ENCODE assay signal across 1 cellular context in genomic region chr14:74085047-74085637, GRCh38.
A peak's percentile ranks its signal among the peaks of the same experiment; 100 is the strongest.
TF ChIP-seq lines count a peak whose summit lies in the region.

No MANE protein-coding gene starts in this region.

TF ChIP-seq in HepG2, 621 proteins besides CTCF, POLR2A, EP300 and RAD21 (continued from another document and continues in another):
- TF ChIP-seq TFAP4 (IDR thresholded peaks at IDR 0.05; ENCODE audit: borderline replicate concordance, low read depth), result no peak
- TF ChIP-seq IKZF4 (CRISPR knock-in tag; IDR thresholded peaks at IDR 0.05; ENCODE audit: borderline replicate concordance, low read depth, not compliant biosample characterization), result no peak
- no peak for TF ChIP-seq RXRB (CRISPR knock-in tag; IDR thresholded peaks at IDR 0.05; ENCODE audit: borderline replicate concordance)
- 0 out of 2 replicates have a peak, but pooled peaks have one; percentile 11 for TF ChIP-seq NFATC3 (CRISPR knock-in tag; IDR thresholded peaks at IDR 0.05)
- TF ChIP-seq CBX1 (IDR thresholded peaks at IDR 0.05; ENCODE audit: low read depth), result no peak
- TF ChIP-seq PHB2 (IDR thresholded peaks at IDR 0.05; ENCODE audit: partially characterized antibody), result no peak
- TF ChIP-seq SMAD1 (CRISPR knock-in tag; IDR thresholded peaks at IDR 0.05; ENCODE audit: borderline replicate concordance, low read depth), result no peak
- TF ChIP-seq, protein P1, sequence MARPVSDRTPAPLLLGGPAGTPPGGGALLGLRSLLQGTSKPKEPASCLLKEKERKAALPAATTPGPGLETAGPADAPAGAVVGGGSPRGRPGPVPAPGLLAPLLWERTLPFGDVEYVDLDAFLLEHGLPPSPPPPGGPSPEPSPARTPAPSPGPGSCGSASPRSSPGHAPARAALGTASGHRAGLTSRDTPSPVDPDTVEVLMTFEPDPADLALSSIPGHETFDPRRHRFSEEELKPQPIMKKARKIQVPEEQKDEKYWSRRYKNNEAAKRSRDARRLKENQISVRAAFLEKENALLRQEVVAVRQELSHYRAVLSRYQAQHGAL (CRISPR knock-in tag; IDR thresholded peaks at IDR 0.05; ENCODE audit: not compliant biosample characterization), result peak; percentile 13
- TF ChIP-seq HOXA5 (CRISPR knock-in tag; IDR thresholded peaks at IDR 0.05), result 0 out of 2 replicates have a peak, but pooled peaks have one; percentile 41
- no peak for TF ChIP-seq ZBTB40 (IDR thresholded peaks at IDR 0.05)
- TF ChIP-seq ZBTB40 (CRISPR knock-in tag; IDR thresholded peaks at IDR 0.05), result no peak
- TF ChIP-seq ZNF263 (CRISPR knock-in tag; IDR thresholded peaks at IDR 0.05), result no peak
- TF ChIP-seq HDAC1 (CRISPR knock-in tag; IDR thresholded peaks at IDR 0.05), result peak; percentile 2; the same call in 1 of the 2 replicates
- TF ChIP-seq ZNF777 (CRISPR knock-in tag; IDR thresholded peaks at IDR 0.05), result 0 out of 2 replicates have a peak, but pooled peaks have one; percentile 1
- TF ChIP-seq ZNF891 (CRISPR knock-in tag; IDR thresholded peaks at IDR 0.05), result no peak
- TF ChIP-seq ZNF704 (CRISPR knock-in tag; IDR thresholded peaks at IDR 0.05; ENCODE audit: borderline replicate concordance), result no peak
- TF ChIP-seq, protein P2, sequence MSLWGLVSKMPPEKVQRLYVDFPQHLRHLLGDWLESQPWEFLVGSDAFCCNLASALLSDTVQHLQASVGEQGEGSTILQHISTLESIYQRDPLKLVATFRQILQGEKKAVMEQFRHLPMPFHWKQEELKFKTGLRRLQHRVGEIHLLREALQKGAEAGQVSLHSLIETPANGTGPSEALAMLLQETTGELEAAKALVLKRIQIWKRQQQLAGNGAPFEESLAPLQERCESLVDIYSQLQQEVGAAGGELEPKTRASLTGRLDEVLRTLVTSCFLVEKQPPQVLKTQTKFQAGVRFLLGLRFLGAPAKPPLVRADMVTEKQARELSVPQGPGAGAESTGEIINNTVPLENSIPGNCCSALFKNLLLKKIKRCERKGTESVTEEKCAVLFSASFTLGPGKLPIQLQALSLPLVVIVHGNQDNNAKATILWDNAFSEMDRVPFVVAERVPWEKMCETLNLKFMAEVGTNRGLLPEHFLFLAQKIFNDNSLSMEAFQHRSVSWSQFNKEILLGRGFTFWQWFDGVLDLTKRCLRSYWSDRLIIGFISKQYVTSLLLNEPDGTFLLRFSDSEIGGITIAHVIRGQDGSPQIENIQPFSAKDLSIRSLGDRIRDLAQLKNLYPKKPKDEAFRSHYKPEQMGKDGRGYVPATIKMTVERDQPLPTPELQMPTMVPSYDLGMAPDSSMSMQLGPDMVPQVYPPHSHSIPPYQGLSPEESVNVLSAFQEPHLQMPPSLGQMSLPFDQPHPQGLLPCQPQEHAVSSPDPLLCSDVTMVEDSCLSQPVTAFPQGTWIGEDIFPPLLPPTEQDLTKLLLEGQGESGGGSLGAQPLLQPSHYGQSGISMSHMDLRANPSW (CRISPR knock-in tag; IDR thresholded peaks at IDR 0.05; ENCODE audit: borderline replicate concordance), result 0 out of 2 replicates have a peak, but pooled peaks have one; percentile 66
- 0 out of 2 replicates have a peak, but pooled peaks have one; percentile 7 for TF ChIP-seq IRF2 (CRISPR knock-in tag; IDR thresholded peaks at IDR 0.05)
- no peak for TF ChIP-seq PHF21A (CRISPR knock-in tag; IDR thresholded peaks at IDR 0.05)
- TF ChIP-seq ZNF83 (CRISPR knock-in tag; IDR thresholded peaks at IDR 0.05; ENCODE audit: borderline replicate concordance), result no peak
- no peak for TF ChIP-seq ZNF839 (CRISPR knock-in tag; IDR thresholded peaks at IDR 0.05; ENCODE audit: borderline replicate concordance)
- TF ChIP-seq GMEB1 (CRISPR knock-in tag; IDR thresholded peaks at IDR 0.05; ENCODE audit: borderline replicate concordance), result peak; percentile 18; the same call in 1 of the 2 replicates
- 0 out of 2 replicates have a peak, but pooled peaks have one; percentile 51 for TF ChIP-seq HBP1 (CRISPR knock-in tag; IDR thresholded peaks at IDR 0.05; ENCODE audit: low read depth)
- peak; percentile 92 for TF ChIP-seq KDM5A (IDR thresholded peaks at IDR 0.05; ENCODE audit: borderline replicate concordance, low read length)
- TF ChIP-seq PCBP1 (IDR thresholded peaks at IDR 0.05; ENCODE audit: borderline replicate concordance, low read depth, low read length), result no peak
- peak; percentile 5; the same call in 1 of the 2 replicates for TF ChIP-seq ARNTL (CRISPR knock-in tag; IDR thresholded peaks at IDR 0.05)
- TF ChIP-seq, protein P3, sequence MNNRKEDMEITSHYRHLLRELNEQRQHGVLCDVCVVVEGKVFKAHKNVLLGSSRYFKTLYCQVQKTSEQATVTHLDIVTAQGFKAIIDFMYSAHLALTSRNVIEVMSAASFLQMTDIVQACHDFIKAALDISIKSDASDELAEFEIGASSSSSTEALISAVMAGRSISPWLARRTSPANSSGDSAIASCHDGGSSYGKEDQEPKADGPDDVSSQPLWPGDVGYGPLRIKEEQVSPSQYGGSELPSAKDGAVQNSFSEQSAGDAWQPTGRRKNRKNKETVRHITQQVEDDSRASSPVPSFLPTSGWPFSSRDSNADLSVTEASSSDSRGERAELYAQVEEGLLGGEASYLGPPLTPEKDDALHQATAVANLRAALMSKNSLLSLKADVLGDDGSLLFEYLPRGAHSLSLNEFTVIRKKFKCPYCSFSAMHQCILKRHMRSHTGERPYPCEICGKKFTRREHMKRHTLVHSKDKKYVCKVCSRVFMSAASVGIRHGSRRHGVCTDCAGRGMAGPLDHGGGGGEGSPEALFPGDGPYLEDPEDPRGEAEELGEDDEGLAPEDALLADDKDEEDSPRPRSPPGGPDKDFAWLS (CRISPR knock-in tag; IDR thresholded peaks at IDR 0.05; ENCODE audit: borderline replicate concordance), result no peak
- TF ChIP-seq MYNN (CRISPR knock-in tag; IDR thresholded peaks at IDR 0.05; ENCODE audit: low read depth), result 0 out of 2 replicates have a peak, but pooled peaks have one; percentile 5
- TF ChIP-seq GPN1 (CRISPR knock-in tag; IDR thresholded peaks at IDR 0.05; ENCODE audit: borderline replicate concordance), result no peak
- TF ChIP-seq ZNF513 (CRISPR knock-in tag; conservative IDR thresholded peaks at IDR 0.05), result no peak
- TF ChIP-seq ZNF709 (CRISPR knock-in tag; IDR thresholded peaks at IDR 0.05), result no peak
- TF ChIP-seq ZIK1 (CRISPR knock-in tag; IDR thresholded peaks at IDR 0.05; ENCODE audit: borderline replicate concordance, low read depth), result no peak
- TF ChIP-seq IRX3 (CRISPR knock-in tag; IDR thresholded peaks at IDR 0.05; ENCODE audit: borderline replicate concordance, low read depth), result no peak
- no peak for TF ChIP-seq CBX5 (CRISPR knock-in tag; IDR thresholded peaks at IDR 0.05; ENCODE audit: borderline replicate concordance)
